Comparison of ENCODE assay signal across 1 cellular context in genomic region chr5:111117149-111117548, GRCh38.
TF ChIP-seq lines count a peak whose summit lies in the region.

No MANE protein-coding gene starts in this region.

TF ChIP-seq in IMR-90, 13 proteins besides CTCF, POLR2A, EP300 and RAD21:
- TF ChIP-seq CEBPB (IDR thresholded peaks at IDR 0.05; ENCODE audit: low read depth, low read length) = no peak
- TF ChIP-seq USF2 (IDR thresholded peaks at IDR 0.05; ENCODE audit: low read depth, low read length) = no peak
- no peak for TF ChIP-seq BHLHE40 (IDR thresholded peaks at IDR 0.05; ENCODE audit: low read depth, low read length)
- TF ChIP-seq NFE2L2 (IDR thresholded peaks at IDR 0.05; ENCODE audit: low read depth, low read length) = no peak
- no peak for TF ChIP-seq MXI1 (IDR thresholded peaks at IDR 0.05; ENCODE audit: borderline replicate concordance, low read depth, low read length)
- no peak for TF ChIP-seq RFX5 (IDR thresholded peaks at IDR 0.05; ENCODE audit: low read depth, low read length)
- no peak for TF ChIP-seq MAZ (IDR thresholded peaks at IDR 0.05; ENCODE audit: borderline replicate concordance, low read depth, low read length)
